ENCODE assay signal across 8 cellular contexts in genomic region chr2:196592331-196592911, GRCh38. TPM values are rescaled to one million over a fixed set of nuclear protein-coding genes. Genes with fewer than 3 reads are reported as not detected.
DNase-seq lines count a peak whose midpoint lies in the region; ATAC-seq and TF ChIP-seq lines count a peak whose summit lies in the region.

No MANE protein-coding gene starts in this region.

- H3K27ac Mint-ChIP-seq in neural crest cell (ENCODE audit: unreplicated experiment), result peak overlapping the region; percentile 93

- DNase-seq in COLO668 (lab: John Stamatoyannopoulos, UW; ENCODE audit: unreplicated experiment), result peak; percentile 78
- DNase-seq in GM20000 (ENCODE audit: low spot score), result peak; percentile 52
- peak; percentile 34 for DNase-seq in KBM-7
- peak in 1 of 2 donors; percentile 67 for DNase-seq in foreskin fibroblast
- DNase-seq in neural crest cell (ENCODE audit: low read depth, low spot score), result peak; percentile 47
- DNase-seq in NCI-H2029 treated with DMSO at 0.1 percent for 48 hours (lab: John Stamatoyannopoulos, UW), result no peak

- H3K27ac ChIP-seq in VCaP, result no peak overlapping the region

- no peaks in the 10 kb centered on the region for H3K9me3 Mint-ChIP-seq in neural crest cell

- peaks cover 7% of the 10 kb centered on the region for H3K27me3 Mint-ChIP-seq in neural crest cell (ENCODE audit: low read depth)

- no peaks in the 10 kb centered on the region for H3K36me3 Mint-ChIP-seq in neural crest cell (ENCODE audit: low read depth)

- in situ Hi-C loops in KBM-7 (cut with MboI; ENCODE audit: low pct_unique_long_range_greater_than_20kb, low sequenced_read_pairs), result no loop called here

- no peak for ATAC-seq in GM18873 (IDR thresholded peaks at IDR 0.05; ENCODE audit: low FRiP score, unreplicated experiment)

- H3K4me1 Mint-ChIP-seq in neural crest cell, result peaks cover 48% of the 10 kb centered on the region

- TF ChIP-seq CTCF in GM20000 (IDR thresholded peaks at IDR 0.05; ENCODE audit: extremely low read depth, missing control alignments) (no peak), VCaP (conservative IDR thresholded peaks at IDR 0.05) (peak; percentile 34), foreskin fibroblast (IDR thresholded peaks at IDR 0.05; ENCODE audit: low read depth, low read length) (peak; percentile 14), neural crest cell (conservative IDR thresholded peaks at IDR 0.05) (no peak)

- peak overlapping the region; percentile 70 to 80 for H3K4me3 ChIP-seq in foreskin fibroblast (ENCODE audit: low read depth in 1 of 2, low read length in 2 of 2)

- peak overlapping the region; percentile 94 for H3K4me3 Mint-ChIP-seq in neural crest cell

RNA-seq across cellular contexts. Expression of gene HECW2, which starts 0.9 kb away (rescaled TPM):
- total RNA-seq in neural crest cell, result 11.7 and 13.0 TPM in 2 replicates

RNA-seq across cellular contexts. Expression of gene CCDC150, which starts 47.1 kb away (rescaled TPM):
- 29.0 and 31.8 TPM in 2 replicates for total RNA-seq in neural crest cell

Comparison
In these comparisons a context has a peak if more than half of its experiments do, and no peak if none do; other contexts are left out.
1. CTCF ChIP-seq: peak in VCaP (single experiment) and foreskin fibroblast (single experiment); none in GM20000 (single experiment) and neural crest cell (single experiment).